In the genomic region with DNA sequence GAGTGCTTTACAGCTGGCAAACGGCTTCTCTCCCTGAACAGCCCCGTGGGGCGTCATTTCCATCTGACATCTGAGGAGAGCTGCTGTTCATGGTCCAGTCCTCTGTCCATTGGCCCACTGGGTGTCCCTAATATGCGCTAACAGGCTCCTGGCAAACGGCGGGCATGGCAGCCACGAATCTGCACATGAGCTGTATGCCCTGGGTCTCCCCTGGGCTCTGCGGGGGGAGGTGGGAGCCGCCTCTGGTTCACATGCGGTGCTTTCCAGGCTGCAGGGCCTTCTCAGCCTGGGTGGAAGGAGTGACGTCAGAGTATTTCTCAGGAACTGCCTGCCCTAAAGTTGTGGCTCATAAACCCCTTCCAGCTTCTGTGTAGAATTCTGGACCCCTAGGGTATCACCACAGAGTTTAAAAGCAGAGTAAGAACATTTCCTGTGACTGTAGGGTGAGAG, we compare ENCODE assay signal across 1 cellular context.
TF ChIP-seq lines count a peak whose summit lies in the region.

No MANE protein-coding gene starts in this region.

TF ChIP-seq in GM12878, 131 proteins besides CTCF, POLR2A, EP300 and RAD21 (continued from another document and continues in another):
- TF ChIP-seq, protein P1, sequence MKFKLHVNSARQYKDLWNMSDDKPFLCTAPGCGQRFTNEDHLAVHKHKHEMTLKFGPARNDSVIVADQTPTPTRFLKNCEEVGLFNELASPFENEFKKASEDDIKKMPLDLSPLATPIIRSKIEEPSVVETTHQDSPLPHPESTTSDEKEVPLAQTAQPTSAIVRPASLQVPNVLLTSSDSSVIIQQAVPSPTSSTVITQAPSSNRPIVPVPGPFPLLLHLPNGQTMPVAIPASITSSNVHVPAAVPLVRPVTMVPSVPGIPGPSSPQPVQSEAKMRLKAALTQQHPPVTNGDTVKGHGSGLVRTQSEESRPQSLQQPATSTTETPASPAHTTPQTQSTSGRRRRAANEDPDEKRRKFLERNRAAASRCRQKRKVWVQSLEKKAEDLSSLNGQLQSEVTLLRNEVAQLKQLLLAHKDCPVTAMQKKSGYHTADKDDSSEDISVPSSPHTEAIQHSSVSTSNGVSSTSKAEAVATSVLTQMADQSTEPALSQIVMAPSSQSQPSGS (IDR thresholded peaks at IDR 0.05; ENCODE audit: low read length): peak; percentile 55; the same call in 1 of the 2 replicates
- no peak for TF ChIP-seq SMAD5 (IDR thresholded peaks at IDR 0.05; ENCODE audit: low read depth)
- TF ChIP-seq EZH2 (IDR thresholded peaks at IDR 0.05; ENCODE audit: borderline replicate concordance, control insufficient read depth, low read depth, low read length): no peak
- TF ChIP-seq, protein P2, sequence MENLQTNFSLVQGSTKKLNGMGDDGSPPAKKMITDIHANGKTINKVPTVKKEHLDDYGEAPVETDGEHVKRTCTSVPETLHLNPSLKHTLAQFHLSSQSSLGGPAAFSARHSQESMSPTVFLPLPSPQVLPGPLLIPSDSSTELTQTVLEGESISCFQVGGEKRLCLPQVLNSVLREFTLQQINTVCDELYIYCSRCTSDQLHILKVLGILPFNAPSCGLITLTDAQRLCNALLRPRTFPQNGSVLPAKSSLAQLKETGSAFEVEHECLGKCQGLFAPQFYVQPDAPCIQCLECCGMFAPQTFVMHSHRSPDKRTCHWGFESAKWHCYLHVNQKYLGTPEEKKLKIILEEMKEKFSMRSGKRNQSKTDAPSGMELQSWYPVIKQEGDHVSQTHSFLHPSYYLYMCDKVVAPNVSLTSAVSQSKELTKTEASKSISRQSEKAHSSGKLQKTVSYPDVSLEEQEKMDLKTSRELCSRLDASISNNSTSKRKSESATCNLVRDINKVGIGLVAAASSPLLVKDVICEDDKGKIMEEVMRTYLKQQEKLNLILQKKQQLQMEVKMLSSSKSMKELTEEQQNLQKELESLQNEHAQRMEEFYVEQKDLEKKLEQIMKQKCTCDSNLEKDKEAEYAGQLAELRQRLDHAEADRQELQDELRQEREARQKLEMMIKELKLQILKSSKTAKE (IDR thresholded peaks at IDR 0.05; ENCODE audit: low read depth, poor library complexity, severe bottlenecking): no peak
- TF ChIP-seq, protein P3, sequence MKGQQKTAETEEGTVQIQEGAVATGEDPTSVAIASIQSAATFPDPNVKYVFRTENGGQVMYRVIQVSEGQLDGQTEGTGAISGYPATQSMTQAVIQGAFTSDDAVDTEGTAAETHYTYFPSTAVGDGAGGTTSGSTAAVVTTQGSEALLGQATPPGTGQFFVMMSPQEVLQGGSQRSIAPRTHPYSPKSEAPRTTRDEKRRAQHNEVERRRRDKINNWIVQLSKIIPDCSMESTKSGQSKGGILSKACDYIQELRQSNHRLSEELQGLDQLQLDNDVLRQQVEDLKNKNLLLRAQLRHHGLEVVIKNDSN (IDR thresholded peaks at IDR 0.05; ENCODE audit: borderline replicate concordance, extremely low read length, insufficient read depth, low read depth, low read length): no peak
- no peak for TF ChIP-seq CHD2 (IDR thresholded peaks at IDR 0.05; ENCODE audit: borderline replicate concordance, low read depth, low read length)
- TF ChIP-seq CREB1 (IDR thresholded peaks at IDR 0.05; ENCODE audit: low read depth): peak; percentile 31; the same call in 1 of the 2 replicates
- peak; percentile 90 for TF ChIP-seq RELA (IDR thresholded peaks at IDR 0.05; ENCODE audit: borderline replicate concordance, partially characterized antibody)
- 0 out of 2 replicates have a peak, but pooled peaks have one; percentile 13 for TF ChIP-seq JUNB (IDR thresholded peaks at IDR 0.05)
- TF ChIP-seq, protein P4, sequence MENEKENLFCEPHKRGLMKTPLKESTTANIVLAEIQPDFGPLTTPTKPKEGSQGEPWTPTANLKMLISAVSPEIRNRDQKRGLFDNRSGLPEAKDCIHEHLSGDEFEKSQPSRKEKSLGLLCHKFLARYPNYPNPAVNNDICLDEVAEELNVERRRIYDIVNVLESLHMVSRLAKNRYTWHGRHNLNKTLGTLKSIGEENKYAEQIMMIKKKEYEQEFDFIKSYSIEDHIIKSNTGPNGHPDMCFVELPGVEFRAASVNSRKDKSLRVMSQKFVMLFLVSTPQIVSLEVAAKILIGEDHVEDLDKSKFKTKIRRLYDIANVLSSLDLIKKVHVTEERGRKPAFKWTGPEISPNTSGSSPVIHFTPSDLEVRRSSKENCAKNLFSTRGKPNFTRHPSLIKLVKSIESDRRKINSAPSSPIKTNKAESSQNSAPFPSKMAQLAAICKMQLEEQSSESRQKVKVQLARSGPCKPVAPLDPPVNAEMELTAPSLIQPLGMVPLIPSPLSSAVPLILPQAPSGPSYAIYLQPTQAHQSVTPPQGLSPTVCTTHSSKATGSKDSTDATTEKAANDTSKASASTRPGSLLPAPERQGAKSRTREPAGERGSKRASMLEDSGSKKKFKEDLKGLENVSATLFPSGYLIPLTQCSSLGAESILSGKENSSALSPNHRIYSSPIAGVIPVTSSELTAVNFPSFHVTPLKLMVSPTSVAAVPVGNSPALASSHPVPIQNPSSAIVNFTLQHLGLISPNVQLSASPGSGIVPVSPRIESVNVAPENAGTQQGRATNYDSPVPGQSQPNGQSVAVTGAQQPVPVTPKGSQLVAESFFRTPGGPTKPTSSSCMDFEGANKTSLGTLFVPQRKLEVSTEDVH (IDR thresholded peaks at IDR 0.05; ENCODE audit: low read depth, partially characterized antibody): no peak
- no peak for TF ChIP-seq SMC3 (IDR thresholded peaks at IDR 0.05; ENCODE audit: borderline replicate concordance, low read length)
- TF ChIP-seq, protein P5, sequence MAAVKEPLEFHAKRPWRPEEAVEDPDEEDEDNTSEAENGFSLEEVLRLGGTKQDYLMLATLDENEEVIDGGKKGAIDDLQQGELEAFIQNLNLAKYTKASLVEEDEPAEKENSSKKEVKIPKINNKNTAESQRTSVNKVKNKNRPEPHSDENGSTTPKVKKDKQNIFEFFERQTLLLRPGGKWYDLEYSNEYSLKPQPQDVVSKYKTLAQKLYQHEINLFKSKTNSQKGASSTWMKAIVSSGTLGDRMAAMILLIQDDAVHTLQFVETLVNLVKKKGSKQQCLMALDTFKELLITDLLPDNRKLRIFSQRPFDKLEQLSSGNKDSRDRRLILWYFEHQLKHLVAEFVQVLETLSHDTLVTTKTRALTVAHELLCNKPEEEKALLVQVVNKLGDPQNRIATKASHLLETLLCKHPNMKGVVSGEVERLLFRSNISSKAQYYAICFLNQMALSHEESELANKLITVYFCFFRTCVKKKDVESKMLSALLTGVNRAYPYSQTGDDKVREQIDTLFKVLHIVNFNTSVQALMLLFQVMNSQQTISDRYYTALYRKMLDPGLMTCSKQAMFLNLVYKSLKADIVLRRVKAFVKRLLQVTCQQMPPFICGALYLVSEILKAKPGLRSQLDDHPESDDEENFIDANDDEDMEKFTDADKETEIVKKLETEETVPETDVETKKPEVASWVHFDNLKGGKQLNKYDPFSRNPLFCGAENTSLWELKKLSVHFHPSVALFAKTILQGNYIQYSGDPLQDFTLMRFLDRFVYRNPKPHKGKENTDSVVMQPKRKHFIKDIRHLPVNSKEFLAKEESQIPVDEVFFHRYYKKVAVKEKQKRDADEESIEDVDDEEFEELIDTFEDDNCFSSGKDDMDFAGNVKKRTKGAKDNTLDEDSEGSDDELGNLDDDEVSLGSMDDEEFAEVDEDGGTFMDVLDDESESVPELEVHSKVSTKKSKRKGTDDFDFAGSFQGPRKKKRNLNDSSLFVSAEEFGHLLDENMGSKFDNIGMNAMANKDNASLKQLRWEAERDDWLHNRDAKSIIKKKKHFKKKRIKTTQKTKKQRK (IDR thresholded peaks at IDR 0.05; ENCODE audit: low read depth, low read length): no peak
- no peak for TF ChIP-seq MEF2A (IDR thresholded peaks at IDR 0.05; ENCODE audit: insufficient read depth, low read depth, low read length)
- no peak for TF ChIP-seq ZNF622 (IDR thresholded peaks at IDR 0.05)
- peak; percentile 66 for TF ChIP-seq DPF2 (IDR thresholded peaks at IDR 0.05)
- TF ChIP-seq, protein P6, sequence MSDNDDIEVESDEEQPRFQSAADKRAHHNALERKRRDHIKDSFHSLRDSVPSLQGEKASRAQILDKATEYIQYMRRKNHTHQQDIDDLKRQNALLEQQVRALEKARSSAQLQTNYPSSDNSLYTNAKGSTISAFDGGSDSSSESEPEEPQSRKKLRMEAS (IDR thresholded peaks at IDR 0.05; ENCODE audit: low read depth, low read length): no peak
- no peak for TF ChIP-seq SREBF1 (IDR thresholded peaks at IDR 0.05; ENCODE audit: low read length)
- TF ChIP-seq EGR1 (IDR thresholded peaks at IDR 0.05; ENCODE audit: borderline replicate concordance in 1 of 2, low read depth in 2 of 2, low read length in 2 of 2): no peak
- TF ChIP-seq GATAD2B (conservative IDR thresholded peaks at IDR 0.05; ENCODE audit: low read depth): peak; percentile 77
- no peak for TF ChIP-seq TCF3 (IDR thresholded peaks at IDR 0.05; ENCODE audit: borderline replicate concordance, insufficient read depth, low read depth, low read length)
- TF ChIP-seq NR2C1 (IDR thresholded peaks at IDR 0.05): no peak
- TF ChIP-seq, protein P7, sequence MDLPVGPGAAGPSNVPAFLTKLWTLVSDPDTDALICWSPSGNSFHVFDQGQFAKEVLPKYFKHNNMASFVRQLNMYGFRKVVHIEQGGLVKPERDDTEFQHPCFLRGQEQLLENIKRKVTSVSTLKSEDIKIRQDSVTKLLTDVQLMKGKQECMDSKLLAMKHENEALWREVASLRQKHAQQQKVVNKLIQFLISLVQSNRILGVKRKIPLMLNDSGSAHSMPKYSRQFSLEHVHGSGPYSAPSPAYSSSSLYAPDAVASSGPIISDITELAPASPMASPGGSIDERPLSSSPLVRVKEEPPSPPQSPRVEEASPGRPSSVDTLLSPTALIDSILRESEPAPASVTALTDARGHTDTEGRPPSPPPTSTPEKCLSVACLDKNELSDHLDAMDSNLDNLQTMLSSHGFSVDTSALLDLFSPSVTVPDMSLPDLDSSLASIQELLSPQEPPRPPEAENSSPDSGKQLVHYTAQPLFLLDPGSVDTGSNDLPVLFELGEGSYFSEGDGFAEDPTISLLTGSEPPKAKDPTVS (IDR thresholded peaks at IDR 0.05; ENCODE audit: low read depth, low read length): no peak
- TF ChIP-seq SIX5 (IDR thresholded peaks at IDR 0.05; ENCODE audit: low read depth, low read length, severe bottlenecking): no peak
- no peak for TF ChIP-seq TAF1 (IDR thresholded peaks at IDR 0.05; ENCODE audit: borderline replicate concordance, low read depth, low read length)
- TF ChIP-seq ZZZ3 (IDR thresholded peaks at IDR 0.05; ENCODE audit: control insufficient read depth, insufficient read length, low read depth): no peak
- TF ChIP-seq KAT2A (conservative IDR thresholded peaks at IDR 0.05; ENCODE audit: control insufficient read depth, low read depth, low read length): no peak
- TF ChIP-seq ZBED1 (IDR thresholded peaks at IDR 0.05; ENCODE audit: borderline replicate concordance): no peak
- TF ChIP-seq BACH1 (IDR thresholded peaks at IDR 0.05; ENCODE audit: borderline replicate concordance): no peak
- TF ChIP-seq, protein P8, sequence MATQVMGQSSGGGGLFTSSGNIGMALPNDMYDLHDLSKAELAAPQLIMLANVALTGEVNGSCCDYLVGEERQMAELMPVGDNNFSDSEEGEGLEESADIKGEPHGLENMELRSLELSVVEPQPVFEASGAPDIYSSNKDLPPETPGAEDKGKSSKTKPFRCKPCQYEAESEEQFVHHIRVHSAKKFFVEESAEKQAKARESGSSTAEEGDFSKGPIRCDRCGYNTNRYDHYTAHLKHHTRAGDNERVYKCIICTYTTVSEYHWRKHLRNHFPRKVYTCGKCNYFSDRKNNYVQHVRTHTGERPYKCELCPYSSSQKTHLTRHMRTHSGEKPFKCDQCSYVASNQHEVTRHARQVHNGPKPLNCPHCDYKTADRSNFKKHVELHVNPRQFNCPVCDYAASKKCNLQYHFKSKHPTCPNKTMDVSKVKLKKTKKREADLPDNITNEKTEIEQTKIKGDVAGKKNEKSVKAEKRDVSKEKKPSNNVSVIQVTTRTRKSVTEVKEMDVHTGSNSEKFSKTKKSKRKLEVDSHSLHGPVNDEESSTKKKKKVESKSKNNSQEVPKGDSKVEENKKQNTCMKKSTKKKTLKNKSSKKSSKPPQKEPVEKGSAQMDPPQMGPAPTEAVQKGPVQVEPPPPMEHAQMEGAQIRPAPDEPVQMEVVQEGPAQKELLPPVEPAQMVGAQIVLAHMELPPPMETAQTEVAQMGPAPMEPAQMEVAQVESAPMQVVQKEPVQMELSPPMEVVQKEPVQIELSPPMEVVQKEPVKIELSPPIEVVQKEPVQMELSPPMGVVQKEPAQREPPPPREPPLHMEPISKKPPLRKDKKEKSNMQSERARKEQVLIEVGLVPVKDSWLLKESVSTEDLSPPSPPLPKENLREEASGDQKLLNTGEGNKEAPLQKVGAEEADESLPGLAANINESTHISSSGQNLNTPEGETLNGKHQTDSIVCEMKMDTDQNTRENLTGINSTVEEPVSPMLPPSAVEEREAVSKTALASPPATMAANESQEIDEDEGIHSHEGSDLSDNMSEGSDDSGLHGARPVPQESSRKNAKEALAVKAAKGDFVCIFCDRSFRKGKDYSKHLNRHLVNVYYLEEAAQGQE (IDR thresholded peaks at IDR 0.05; ENCODE audit: low read depth, low read length): no peak
- no peak for TF ChIP-seq HCFC1 (IDR thresholded peaks at IDR 0.05; ENCODE audit: low read length)
- TF ChIP-seq PML (IDR thresholded peaks at IDR 0.05; ENCODE audit: low read length): no peak
- TF ChIP-seq PAX5 (IDR thresholded peaks at IDR 0.05; ENCODE audit: borderline replicate concordance, low read depth, low read length): peak; percentile 62; the same call in 1 of the 2 replicates
- TF ChIP-seq ATF7 (IDR thresholded peaks at IDR 0.05; ENCODE audit: low read depth): peak; percentile 97
- TF ChIP-seq YBX1 (IDR thresholded peaks at IDR 0.05): no peak
- no peak for TF ChIP-seq FOXM1 (IDR thresholded peaks at IDR 0.05; ENCODE audit: low read depth, low read length)
- no peak for TF ChIP-seq NFXL1 (IDR thresholded peaks at IDR 0.05; ENCODE audit: borderline replicate concordance)
- no peak for TF ChIP-seq ASH2L (IDR thresholded peaks at IDR 0.05; ENCODE audit: borderline replicate concordance, low read depth)
- TF ChIP-seq, protein P9, sequence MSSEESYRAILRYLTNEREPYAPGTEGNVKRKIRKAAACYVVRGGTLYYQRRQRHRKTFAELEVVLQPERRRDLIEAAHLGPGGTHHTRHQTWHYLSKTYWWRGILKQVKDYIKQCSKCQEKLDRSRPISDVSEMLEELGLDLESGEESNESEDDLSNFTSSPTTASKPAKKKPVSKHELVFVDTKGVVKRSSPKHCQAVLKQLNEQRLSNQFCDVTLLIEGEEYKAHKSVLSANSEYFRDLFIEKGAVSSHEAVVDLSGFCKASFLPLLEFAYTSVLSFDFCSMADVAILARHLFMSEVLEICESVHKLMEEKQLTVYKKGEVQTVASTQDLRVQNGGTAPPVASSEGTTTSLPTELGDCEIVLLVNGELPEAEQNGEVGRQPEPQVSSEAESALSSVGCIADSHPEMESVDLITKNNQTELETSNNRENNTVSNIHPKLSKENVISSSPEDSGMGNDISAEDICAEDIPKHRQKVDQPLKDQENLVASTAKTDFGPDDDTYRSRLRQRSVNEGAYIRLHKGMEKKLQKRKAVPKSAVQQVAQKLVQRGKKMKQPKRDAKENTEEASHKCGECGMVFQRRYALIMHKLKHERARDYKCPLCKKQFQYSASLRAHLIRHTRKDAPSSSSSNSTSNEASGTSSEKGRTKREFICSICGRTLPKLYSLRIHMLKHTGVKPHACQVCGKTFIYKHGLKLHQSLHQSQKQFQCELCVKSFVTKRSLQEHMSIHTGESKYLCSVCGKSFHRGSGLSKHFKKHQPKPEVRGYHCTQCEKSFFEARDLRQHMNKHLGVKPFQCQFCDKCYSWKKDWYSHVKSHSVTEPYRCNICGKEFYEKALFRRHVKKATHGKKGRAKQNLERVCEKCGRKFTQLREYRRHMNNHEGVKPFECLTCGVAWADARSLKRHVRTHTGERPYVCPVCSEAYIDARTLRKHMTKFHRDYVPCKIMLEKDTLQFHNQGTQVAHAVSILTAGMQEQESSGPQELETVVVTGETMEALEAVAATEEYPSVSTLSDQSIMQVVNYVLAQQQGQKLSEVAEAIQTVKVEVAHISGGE (CRISPR knock-in tag; IDR thresholded peaks at IDR 0.05): no peak
